22 cellular contexts compared by ENCODE assay signal in the genomic region with DNA sequence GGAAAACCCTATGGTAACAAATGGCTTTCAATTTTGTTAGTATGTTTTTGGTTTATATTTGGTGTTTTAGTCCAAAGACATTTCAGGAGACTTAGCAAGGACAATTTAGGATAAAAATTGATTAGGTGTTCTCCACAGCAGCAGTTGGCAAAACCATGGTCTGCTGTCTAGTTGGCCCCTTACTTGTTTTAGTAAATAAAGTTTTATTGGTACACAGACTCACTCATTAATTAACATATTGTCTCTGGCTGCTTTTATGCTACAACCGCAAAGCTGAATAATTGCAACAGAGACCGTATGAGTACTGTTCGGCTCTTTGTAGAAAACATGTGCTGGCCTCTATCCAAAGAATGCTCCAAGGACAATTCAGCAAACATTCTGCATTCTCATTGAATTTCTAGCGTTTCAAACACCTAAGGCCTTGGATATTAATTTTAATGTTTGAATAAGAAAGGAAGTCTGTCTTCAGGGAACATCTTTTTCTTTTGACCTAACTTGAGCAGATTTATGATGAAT.
"Had no signal": no experiment of that assay in that cellular context is flagged by ENCODE, and none has a peak within 500 bp of the region (broad histone marks: within the 10 kb centered on the region; RNA-seq: fewer than 3 reads in every experiment).

No MANE protein-coding gene starts in this region.

- H3K4me3 Mint-ChIP-seq: activated CD4-positive, alpha-beta memory T cell treated with anti-CD3 and anti-CD28 coated beads, Interleukin-2, amount 10 ng/mL, durations not matched to agents 7 days and 5 days; activated CD4-positive, alpha-beta T cell treated with anti-CD3 and anti-CD28 coated beads for 36 hours; activated naive CD8-positive, alpha-beta T cell treated with anti-CD3 and anti-CD28 coated beads, Interleukin-2, amount 10 ng/mL, durations not matched to agents 7 days and 5 days; brain; T-helper 1 cell treated with Interleukin-12 subunit alpha and Interleukin-12 subunit beta and Interleukin-4 antibody, amounts not matched to agents 30 μg/mL and 1 μg/mL, for 36 hours had no signal

- H3K27ac ChIP-seq: adrenal gland, SJSA1 had no signal

- H3K36me3 ChIP-seq: adrenal gland, SJSA1 had no signal

- H3K9me3 ChIP-seq: adrenal gland, SJSA1 had no signal

- H3K9me3 Mint-ChIP-seq: activated CD4-positive, alpha-beta memory T cell treated with anti-CD3 and anti-CD28 coated beads, Interleukin-2, amount 10 ng/mL, durations not matched to agents 7 days and 5 days; activated naive CD8-positive, alpha-beta T cell treated with anti-CD3 and anti-CD28 coated beads, Interleukin-2, amount 10 ng/mL, durations not matched to agents 7 days and 5 days; brain; T-helper 1 cell treated with Interleukin-12 subunit alpha and Interleukin-12 subunit beta and Interleukin-4 antibody, amounts not matched to agents 30 μg/mL and 1 μg/mL, for 36 hours had no signal

- H3K27me3 Mint-ChIP-seq: activated CD4-positive, alpha-beta T cell treated with anti-CD3 and anti-CD28 coated beads for 36 hours; activated naive CD8-positive, alpha-beta T cell treated with anti-CD3 and anti-CD28 coated beads, Interleukin-2, amount 10 ng/mL, durations not matched to agents 7 days and 5 days; brain had no signal

- ATAC-seq: activated CD4-positive, alpha-beta T cell treated with anti-CD3 and anti-CD28 coated beads for 36 hours; PC-3 had no signal

- H3K27me3 ChIP-seq: SJSA1 had no signal

- H3K36me3 Mint-ChIP-seq: activated naive CD8-positive, alpha-beta T cell treated with anti-CD3 and anti-CD28 coated beads, Interleukin-2, amount 10 ng/mL, durations not matched to agents 7 days and 5 days; brain had no signal

- H3K4me3 ChIP-seq: adrenal gland, SJSA1 had no signal

- DNase-seq: activated CD4-positive, alpha-beta memory T cell treated with anti-CD3 and anti-CD28 coated beads, Interleukin-2, amount 10 ng/mL, durations not matched to agents 7 days and 5 days; activated CD4-positive, alpha-beta T cell treated with anti-CD3 and anti-CD28 coated beads for 36 hours; activated CD4-positive, alpha-beta T cell treated with anti-CD3 and anti-CD28 coated beads, Interleukin-2, amount 50 U/mL, for 1 hour; activated CD4-positive, CD25-positive, alpha-beta regulatory T cell; activated CD8-positive, alpha-beta memory T cell treated with anti-CD3 and anti-CD28 coated beads, Interleukin-2, amount 50 U/mL, for 4 hours; activated naive CD4-positive, alpha-beta T cell treated with anti-CD3 and anti-CD28 coated beads, Interleukin-2, amount 50 U/mL, for 16 hours; activated naive CD8-positive, alpha-beta T cell treated with anti-CD3 and anti-CD28 coated beads, Interleukin-2, amount 10 ng/mL, durations not matched to agents 7 days and 5 days; adrenal gland; cerebellar nuclear complex; MM.1S; NCI-H1105; NCI-H1436; NCI-H1694 treated with DMSO at 0.1 percent for 48 hours; NCI-H2029 treated with DMSO at 0.1 percent for 48 hours; NCI-H446; NCI-H524; PC-3; SHP77; T1000 had no signal

- H3K4me1 Mint-ChIP-seq: activated CD4-positive, alpha-beta memory T cell treated with anti-CD3 and anti-CD28 coated beads, Interleukin-2, amount 10 ng/mL, durations not matched to agents 7 days and 5 days; activated CD4-positive, alpha-beta T cell treated with anti-CD3 and anti-CD28 coated beads for 36 hours had no signal

- H3K27ac Mint-ChIP-seq: activated CD4-positive, alpha-beta memory T cell treated with anti-CD3 and anti-CD28 coated beads, Interleukin-2, amount 10 ng/mL, durations not matched to agents 7 days and 5 days; activated CD4-positive, alpha-beta T cell treated with anti-CD3 and anti-CD28 coated beads for 36 hours; activated naive CD8-positive, alpha-beta T cell treated with anti-CD3 and anti-CD28 coated beads, Interleukin-2, amount 10 ng/mL, durations not matched to agents 7 days and 5 days; brain; T-helper 1 cell treated with Interleukin-12 subunit alpha and Interleukin-12 subunit beta and Interleukin-4 antibody, amounts not matched to agents 30 μg/mL and 1 μg/mL, for 36 hours had no signal

- H3K4me1 ChIP-seq: adrenal gland had no signal
